8 cellular contexts compared by ENCODE assay signal in the genomic region with DNA sequence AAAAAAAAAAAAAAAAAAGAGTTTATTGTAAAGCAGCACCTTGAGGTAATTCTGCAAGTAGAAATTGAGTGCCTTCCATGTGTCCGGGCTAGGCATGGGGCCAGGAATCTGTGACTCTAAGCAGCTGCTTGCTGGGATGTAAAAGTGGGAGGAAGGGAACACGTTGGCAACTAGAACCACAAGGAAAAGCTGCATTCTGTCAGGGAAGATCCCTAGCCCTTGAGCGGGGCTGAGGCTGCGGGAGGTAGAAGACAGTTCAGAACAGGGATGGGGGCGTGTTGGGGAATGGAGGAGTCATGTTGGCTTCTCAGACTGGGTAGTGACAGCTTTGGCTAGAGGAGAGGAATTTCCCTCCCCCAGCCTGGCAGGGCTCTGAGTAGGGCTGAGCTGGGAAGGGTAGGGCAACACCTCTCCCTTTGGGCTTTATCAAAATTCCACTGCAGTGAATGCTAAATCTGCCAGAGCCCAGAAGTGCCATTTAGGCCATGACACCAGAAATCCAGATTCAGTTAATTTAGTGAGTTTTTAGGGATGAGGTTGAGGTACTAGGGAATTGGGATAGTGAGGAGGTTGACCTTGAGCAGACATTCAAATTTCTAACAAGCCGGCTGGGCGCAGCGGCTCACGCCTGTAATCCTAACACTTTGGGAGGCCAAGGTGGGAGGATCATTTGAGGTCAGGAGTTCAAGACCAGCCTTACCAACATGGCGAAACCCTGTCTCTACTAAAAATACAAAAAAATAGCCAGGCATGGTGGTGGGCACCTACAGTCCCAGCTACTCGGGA. TPM values are rescaled to one million over a fixed set of nuclear protein-coding genes. Genes with fewer than 3 reads are reported as not detected.
A peak's percentile ranks its signal among the peaks of the same experiment; 100 is the strongest.
DNase-seq lines count a peak whose midpoint lies in the region; TF ChIP-seq lines count a peak whose summit lies in the region.

No MANE protein-coding gene starts in this region.

- DNase-seq in DMS79 treated with DMSO at 0.1 percent for 48 hours (lab: John Stamatoyannopoulos, UW): peak; percentile 85
- DNase-seq in SJCRH30: peak; percentile 65 to 74
- peak; percentile 41 for DNase-seq in globus pallidus (ENCODE audit: low spot score)
- DNase-seq in pons (ENCODE audit: low spot score): peak; percentile 49
- DNase-seq in HPDE6-E6E7 (ENCODE audit: extremely low spot score): no peak
- no peak for DNase-seq in trophoblast cell
- no peak for DNase-seq in SIG-M5 (lab: John Stamatoyannopoulos, UW)
- DNase-seq in GM20000 (ENCODE audit: low spot score): no peak

- no peak overlapping the region for H2BK120ac ChIP-seq in trophoblast cell (ENCODE audit: insufficient read depth, low read length, poor library complexity)

- H3K14ac ChIP-seq in trophoblast cell (ENCODE audit: low read length): no peak overlapping the region

- H2AFZ ChIP-seq in trophoblast cell (ENCODE audit: insufficient read depth, low read length, poor library complexity): no peak overlapping the region

- H4K91ac ChIP-seq in trophoblast cell (ENCODE audit: low read depth, low read length): no peak overlapping the region

- peaks cover 2% of the 10 kb centered on the region for H3K79me2 ChIP-seq in trophoblast cell (ENCODE audit: control insufficient read depth, insufficient read depth, low read length, poor library complexity)

- no peak overlapping the region for H3K4me2 ChIP-seq in trophoblast cell (ENCODE audit: low read length)

- no peak overlapping the region for H4K8ac ChIP-seq in trophoblast cell (ENCODE audit: low read depth, low read length)

- peaks cover 2% of the 10 kb centered on the region for H3K79me1 ChIP-seq in trophoblast cell (ENCODE audit: low read length)

- WGBS in trophoblast cell (ENCODE audit: extremely low coverage, insufficient coverage, insufficient read length): no CpG with 5 or more reads among the region's 11 CpGs

- H3K27me3 ChIP-seq in SJCRH30 (no peaks in the 10 kb centered on the region; the same call in 1 of the 2 replicates), trophoblast cell (ENCODE audit: insufficient read depth, low read length) (no peaks in the 10 kb centered on the region)

- H3K27ac ChIP-seq in SJCRH30 (no peak overlapping the region), trophoblast cell (ENCODE audit: low read depth, low read length) (no peak overlapping the region)

- no peak overlapping the region for H3K4ac ChIP-seq in trophoblast cell (ENCODE audit: low read depth, low read length)

- H3K4me3 ChIP-seq in SJCRH30: no peak overlapping the region
- H3K4me3 ChIP-seq in trophoblast cell (ENCODE audit: low read depth, low read length): no peak overlapping the region

- H3K23ac ChIP-seq in trophoblast cell (ENCODE audit: low read length): no peak overlapping the region

- no peak overlapping the region for H2AK5ac ChIP-seq in trophoblast cell (ENCODE audit: low read length)

- H3K4me1 ChIP-seq in SJCRH30 (peaks cover 16% of the 10 kb centered on the region), trophoblast cell (ENCODE audit: control insufficient read depth in 1 of 2, insufficient read depth in 2 of 2, low read length in 2 of 2) (peaks cover 0 to 4% of the 10 kb centered on the region in 2 experiments)

- H3K9me3 ChIP-seq in SJCRH30 (replicated peaks): no peaks in the 10 kb centered on the region
- no peaks in the 10 kb centered on the region for H3K9me3 ChIP-seq in trophoblast cell (ENCODE audit: insufficient read depth, low read depth, low read length)

- no peak for TF ChIP-seq CTCF in GM20000 (IDR thresholded peaks at IDR 0.05; ENCODE audit: extremely low read depth, missing control alignments)

- no peak overlapping the region for H4K12ac ChIP-seq in trophoblast cell (ENCODE audit: low read depth, low read length)

- no peak overlapping the region for H2BK12ac ChIP-seq in trophoblast cell (ENCODE audit: low read length)

- no peak overlapping the region for H3K9ac ChIP-seq in trophoblast cell (ENCODE audit: low read length)

- H3K36me3 ChIP-seq in SJCRH30 (no peaks in the 10 kb centered on the region), trophoblast cell (ENCODE audit: control insufficient read depth in 1 of 2, insufficient read depth in 2 of 2, low read length in 2 of 2) (no peaks in the 10 kb centered on the region)

- H2BK5ac ChIP-seq in trophoblast cell (ENCODE audit: low read depth, low read length, poor library complexity): no peak overlapping the region

- H3K18ac ChIP-seq in trophoblast cell (ENCODE audit: low read length): no peak overlapping the region

RNA-seq across cellular contexts. Expression of a gene that starts 3.4 kb away (rescaled TPM):
- 23.0 and 23.5 TPM in 2 replicates for total RNA-seq in SJCRH30 (2014; rRNA removed; shearing (Covaris generic))
- 15.0 and 16.1 TPM in 2 replicates for polyA plus RNA-seq in trophoblast cell (2013)

RNA-seq across cellular contexts. Expression of a gene that starts 13.4 kb away (rescaled TPM):
- 25.7 and 31.1 TPM in 2 replicates for total RNA-seq in SJCRH30 (2014; rRNA removed; shearing (Covaris generic))
- polyA plus RNA-seq in trophoblast cell (2013): 17.0 and 19.3 TPM in 2 replicates

Comparison
In these comparisons a context has a peak if more than half of its experiments do, and no peak if none do; other contexts are left out.
1. DNase-seq: peak in DMS79 treated with DMSO at 0.1 percent for 48 hours (single experiment), SJCRH30 (2 of 2), globus pallidus (single experiment) and pons (single experiment); none in HPDE6-E6E7 (single experiment), trophoblast cell (0 of 2), SIG-M5 (single experiment) and GM20000 (single experiment).